ENCODE assay signal across 20 cellular contexts in genomic region chr7:112079122-112079521, GRCh38.
"Had no signal": no experiment of that assay in that cellular context is flagged by ENCODE, and none has a peak within 500 bp of the region (broad histone marks: within the 10 kb centered on the region; RNA-seq: fewer than 3 reads in every experiment).

No MANE protein-coding gene starts in this region.

- H3K4me3 Mint-ChIP-seq: activated CD4-positive, alpha-beta T cell treated with anti-CD3 and anti-CD28 coated beads, Interleukin-2, amount 10 ng/mL, durations not matched to agents 24 days and 14 days; activated CD8-positive, alpha-beta T cell treated with anti-CD3 and anti-CD28 coated beads, Interleukin-2, amount 10 ng/mL, durations not matched to agents 7 days and 5 days; activated naive CD8-positive, alpha-beta T cell; activated T-cell treated with anti-CD3 and anti-CD28 coated beads, Interleukin-2, amount 50 U/mL, for 72 hours; brain; dendritic cell treated with granulocyte-macrophage colony-stimulating factor and Interleukin-4, amounts not matched to agents 40 ng/mL and 50 ng/mL, for 4 days; effector memory CD8-positive, alpha-beta T cell; memory B cell; natural killer cell had no signal

- H3K9me3 ChIP-seq: prostate gland, uterus had no signal

- H3K27me3 ChIP-seq: gastroesophageal sphincter, uterus had no signal

- H3K36me3 ChIP-seq: gastroesophageal sphincter, prostate gland, thoracic aorta, uterus had no signal

- H3K4me1 ChIP-seq: uterus had no signal

- H3K9me3 Mint-ChIP-seq: activated CD4-positive, alpha-beta T cell treated with anti-CD3 and anti-CD28 coated beads, Interleukin-2, amount 10 ng/mL, durations not matched to agents 24 days and 14 days; effector memory CD8-positive, alpha-beta T cell; memory B cell; natural killer cell had no signal

- H3K27me3 Mint-ChIP-seq: brain; dendritic cell treated with granulocyte-macrophage colony-stimulating factor and Interleukin-4, amounts not matched to agents 40 ng/mL and 50 ng/mL, for 4 days; memory B cell had no signal

- H3K27ac Mint-ChIP-seq: activated CD4-positive, alpha-beta T cell treated with anti-CD3 and anti-CD28 coated beads, Interleukin-2, amount 10 ng/mL, durations not matched to agents 24 days and 14 days; activated CD8-positive, alpha-beta T cell treated with anti-CD3 and anti-CD28 coated beads, Interleukin-2, amount 10 ng/mL, durations not matched to agents 7 days and 5 days; activated naive CD8-positive, alpha-beta T cell; activated T-cell treated with anti-CD3 and anti-CD28 coated beads, Interleukin-2, amount 50 U/mL, for 72 hours; brain; dendritic cell treated with granulocyte-macrophage colony-stimulating factor and Interleukin-4, amounts not matched to agents 40 ng/mL and 50 ng/mL, for 4 days; effector memory CD8-positive, alpha-beta T cell; memory B cell; natural killer cell had no signal

- H3K36me3 Mint-ChIP-seq: activated naive CD8-positive, alpha-beta T cell; brain; memory B cell; natural killer cell had no signal

- H3K4me3 ChIP-seq: gastroesophageal sphincter, prostate gland, thoracic aorta, uterus had no signal

- H3K27ac ChIP-seq: gastroesophageal sphincter, prostate gland, thoracic aorta, uterus had no signal

- DNase-seq: activated CD4-positive, alpha-beta T cell treated with anti-CD3 and anti-CD28 coated beads, Interleukin-2, amount 10 ng/mL, durations not matched to agents 24 days and 14 days; activated CD4-positive, CD25-positive, alpha-beta regulatory T cell; activated CD8-positive, alpha-beta memory T cell treated with anti-CD3 and anti-CD28 coated beads, Interleukin-2, amount 50 U/mL, for 4 hours; activated CD8-positive, alpha-beta T cell treated with anti-CD3 and anti-CD28 coated beads, Interleukin-2, amount 10 ng/mL, durations not matched to agents 7 days and 5 days; activated gamma-delta T cell; activated T-cell treated with anti-CD3 and anti-CD28 coated beads, Interleukin-2, amount 50 U/mL, for 72 hours; amniotic stem cell; effector memory CD8-positive, alpha-beta T cell; islet precursor cell; natural killer cell; nucleus accumbens; stimulated activated CD4-positive, alpha-beta T cell treated with anti-CD3 and anti-CD28 coated beads, Interleukin-1b, Interleukin-23, amount 100 ng/mL, for 48 hours; uterus had no signal
